ENCODE assay signal across 1 cellular context in the genomic region with DNA sequence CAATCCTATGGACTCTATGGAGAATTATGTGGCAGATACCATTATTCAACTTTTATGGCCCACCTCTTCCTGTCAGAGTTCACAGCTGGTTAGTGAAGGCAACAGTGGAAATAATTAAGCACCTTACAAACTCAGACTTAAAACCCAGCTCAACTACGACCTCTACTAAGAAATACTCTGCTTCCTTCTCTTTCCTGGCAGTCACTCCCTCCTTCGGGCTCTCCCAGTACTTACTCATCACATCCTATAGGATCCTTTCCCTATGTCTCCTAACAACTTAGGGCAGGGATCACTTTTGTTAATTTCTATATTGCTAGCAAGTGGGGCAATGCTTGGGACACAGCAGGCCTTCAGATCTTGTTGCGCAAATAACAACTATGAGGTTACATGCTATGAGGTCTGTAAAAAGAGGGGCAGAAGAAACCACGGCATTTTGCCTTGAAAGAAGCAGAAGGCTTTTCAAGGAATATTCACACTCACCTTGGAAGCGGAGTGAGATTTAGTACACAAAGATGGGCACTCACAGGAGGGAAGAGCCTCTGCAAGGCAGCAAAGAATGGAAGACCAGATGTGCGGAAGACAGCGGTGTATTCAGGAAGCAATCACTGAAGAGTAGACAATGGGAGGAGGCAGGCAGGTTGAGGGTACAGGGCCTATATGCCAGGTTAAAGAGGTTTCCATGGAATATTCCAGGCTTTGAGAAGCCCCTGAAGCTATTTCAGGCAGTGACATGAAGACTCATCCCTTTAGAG.
TF ChIP-seq lines count a peak whose summit lies in the region.

No MANE protein-coding gene starts in this region.

TF ChIP-seq in HepG2, 621 proteins besides CTCF, POLR2A, EP300 and RAD21 (continued from another document):
- TF ChIP-seq, protein P1, sequence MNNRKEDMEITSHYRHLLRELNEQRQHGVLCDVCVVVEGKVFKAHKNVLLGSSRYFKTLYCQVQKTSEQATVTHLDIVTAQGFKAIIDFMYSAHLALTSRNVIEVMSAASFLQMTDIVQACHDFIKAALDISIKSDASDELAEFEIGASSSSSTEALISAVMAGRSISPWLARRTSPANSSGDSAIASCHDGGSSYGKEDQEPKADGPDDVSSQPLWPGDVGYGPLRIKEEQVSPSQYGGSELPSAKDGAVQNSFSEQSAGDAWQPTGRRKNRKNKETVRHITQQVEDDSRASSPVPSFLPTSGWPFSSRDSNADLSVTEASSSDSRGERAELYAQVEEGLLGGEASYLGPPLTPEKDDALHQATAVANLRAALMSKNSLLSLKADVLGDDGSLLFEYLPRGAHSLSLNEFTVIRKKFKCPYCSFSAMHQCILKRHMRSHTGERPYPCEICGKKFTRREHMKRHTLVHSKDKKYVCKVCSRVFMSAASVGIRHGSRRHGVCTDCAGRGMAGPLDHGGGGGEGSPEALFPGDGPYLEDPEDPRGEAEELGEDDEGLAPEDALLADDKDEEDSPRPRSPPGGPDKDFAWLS (CRISPR knock-in tag; IDR thresholded peaks at IDR 0.05; ENCODE audit: borderline replicate concordance): no peak
- TF ChIP-seq ZNF136 (CRISPR knock-in tag; IDR thresholded peaks at IDR 0.05; ENCODE audit: low read depth): peak; percentile 21; the same call in 1 of the 2 replicates
- TF ChIP-seq, protein P2, sequence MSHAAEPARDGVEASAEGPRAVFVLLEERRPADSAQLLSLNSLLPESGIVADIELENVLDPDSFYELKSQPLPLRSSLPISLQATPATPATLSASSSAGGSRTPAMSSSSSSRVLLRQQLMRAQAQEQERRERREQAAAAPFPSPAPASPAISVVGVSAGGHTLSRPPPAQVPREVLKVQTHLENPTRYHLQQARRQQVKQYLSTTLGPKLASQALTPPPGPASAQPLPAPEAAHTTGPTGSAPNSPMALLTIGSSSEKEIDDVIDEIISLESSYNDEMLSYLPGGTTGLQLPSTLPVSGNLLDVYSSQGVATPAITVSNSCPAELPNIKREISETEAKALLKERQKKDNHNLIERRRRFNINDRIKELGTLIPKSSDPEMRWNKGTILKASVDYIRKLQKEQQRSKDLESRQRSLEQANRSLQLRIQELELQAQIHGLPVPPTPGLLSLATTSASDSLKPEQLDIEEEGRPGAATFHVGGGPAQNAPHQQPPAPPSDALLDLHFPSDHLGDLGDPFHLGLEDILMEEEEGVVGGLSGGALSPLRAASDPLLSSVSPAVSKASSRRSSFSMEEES (CRISPR knock-in tag; IDR thresholded peaks at IDR 0.05): no peak
- TF ChIP-seq GTF3A (CRISPR knock-in tag; conservative IDR thresholded peaks at IDR 0.05): no peak
- TF ChIP-seq, protein P3, sequence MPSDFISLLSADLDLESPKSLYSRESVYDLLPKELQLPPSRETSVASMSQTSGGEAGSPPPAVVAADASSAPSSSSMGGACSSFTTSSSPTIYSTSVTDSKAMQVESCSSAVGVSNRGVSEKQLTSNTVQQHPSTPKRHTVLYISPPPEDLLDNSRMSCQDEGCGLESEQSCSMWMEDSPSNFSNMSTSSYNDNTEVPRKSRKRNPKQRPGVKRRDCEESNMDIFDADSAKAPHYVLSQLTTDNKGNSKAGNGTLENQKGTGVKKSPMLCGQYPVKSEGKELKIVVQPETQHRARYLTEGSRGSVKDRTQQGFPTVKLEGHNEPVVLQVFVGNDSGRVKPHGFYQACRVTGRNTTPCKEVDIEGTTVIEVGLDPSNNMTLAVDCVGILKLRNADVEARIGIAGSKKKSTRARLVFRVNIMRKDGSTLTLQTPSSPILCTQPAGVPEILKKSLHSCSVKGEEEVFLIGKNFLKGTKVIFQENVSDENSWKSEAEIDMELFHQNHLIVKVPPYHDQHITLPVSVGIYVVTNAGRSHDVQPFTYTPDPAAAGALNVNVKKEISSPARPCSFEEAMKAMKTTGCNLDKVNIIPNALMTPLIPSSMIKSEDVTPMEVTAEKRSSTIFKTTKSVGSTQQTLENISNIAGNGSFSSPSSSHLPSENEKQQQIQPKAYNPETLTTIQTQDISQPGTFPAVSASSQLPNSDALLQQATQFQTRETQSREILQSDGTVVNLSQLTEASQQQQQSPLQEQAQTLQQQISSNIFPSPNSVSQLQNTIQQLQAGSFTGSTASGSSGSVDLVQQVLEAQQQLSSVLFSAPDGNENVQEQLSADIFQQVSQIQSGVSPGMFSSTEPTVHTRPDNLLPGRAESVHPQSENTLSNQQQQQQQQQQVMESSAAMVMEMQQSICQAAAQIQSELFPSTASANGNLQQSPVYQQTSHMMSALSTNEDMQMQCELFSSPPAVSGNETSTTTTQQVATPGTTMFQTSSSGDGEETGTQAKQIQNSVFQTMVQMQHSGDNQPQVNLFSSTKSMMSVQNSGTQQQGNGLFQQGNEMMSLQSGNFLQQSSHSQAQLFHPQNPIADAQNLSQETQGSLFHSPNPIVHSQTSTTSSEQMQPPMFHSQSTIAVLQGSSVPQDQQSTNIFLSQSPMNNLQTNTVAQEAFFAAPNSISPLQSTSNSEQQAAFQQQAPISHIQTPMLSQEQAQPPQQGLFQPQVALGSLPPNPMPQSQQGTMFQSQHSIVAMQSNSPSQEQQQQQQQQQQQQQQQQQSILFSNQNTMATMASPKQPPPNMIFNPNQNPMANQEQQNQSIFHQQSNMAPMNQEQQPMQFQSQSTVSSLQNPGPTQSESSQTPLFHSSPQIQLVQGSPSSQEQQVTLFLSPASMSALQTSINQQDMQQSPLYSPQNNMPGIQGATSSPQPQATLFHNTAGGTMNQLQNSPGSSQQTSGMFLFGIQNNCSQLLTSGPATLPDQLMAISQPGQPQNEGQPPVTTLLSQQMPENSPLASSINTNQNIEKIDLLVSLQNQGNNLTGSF (CRISPR knock-in tag; IDR thresholded peaks at IDR 0.05): no peak
- no peak for TF ChIP-seq SOX13 (IDR thresholded peaks at IDR 0.05)
- TF ChIP-seq SOX13 (CRISPR knock-in tag; conservative IDR thresholded peaks at IDR 0.05 in 1 of 2, IDR thresholded peaks at IDR 0.05 in 1 of 2): 0 out of 4 replicates have a peak, but pooled peaks of 1 of the 2 experiments have one; percentile 17
